ENCODE assay signal across 10 cellular contexts in genomic region chr2:159124931-159125467, GRCh38.
DNase-seq lines count a peak whose midpoint lies in the region; ATAC-seq, FAIRE-seq and TF ChIP-seq lines count a peak whose summit lies in the region.
"Had no signal": no experiment of that assay in that cellular context is flagged by ENCODE, and none has a peak within 500 bp of the region (broad histone marks: within the 10 kb centered on the region; RNA-seq: fewer than 3 reads in every experiment).

No MANE protein-coding gene starts in this region.

- TF ChIP-seq CTCF in osteoblast (IDR thresholded peaks at IDR 0.05; ENCODE audit: extremely low read depth, low read depth, low read length) (no peak), kidney (IDR thresholded peaks at IDR 0.05; ENCODE audit: borderline replicate concordance, extremely low read depth, insufficient read depth) (no peak)

- H3K9me3 ChIP-seq in osteoblast (ENCODE audit: low read depth, low read length) (no peaks in the 10 kb centered on the region), kidney (ENCODE audit: control insufficient read depth in 1 of 2, low read length in 2 of 2) (no peaks in the 10 kb centered on the region)

- intact Hi-C loops in kidney (cut with DNase I) = no loop called here

- H3K9ac ChIP-seq in kidney (ENCODE audit: low read length in 2 of 2) = no peak overlapping the region

- no peak overlapping the region for H2AFZ ChIP-seq in osteoblast (ENCODE audit: low read length)

- DNase-seq in Caki2 (ENCODE audit: low read depth) (peak; percentile 42), OCI-M1 (lab: John Stamatoyannopoulos, UW) (peak; percentile 62), dermis blood vessel endothelial cell (peak; percentile 61), osteoblast (ENCODE audit: insufficient read length, low spot score, missing footprints) (no peak), kidney (no peak), NCI-H146 treated with DMSO at 0.1 percent for 48 hours (lab: John Stamatoyannopoulos, UW; ENCODE audit: unreplicated experiment) (no peak)
- DNase-seq: activated effector memory CD4-positive, alpha-beta T cell treated with Interleukin-2 at 50 U/mL for 16 hours had no signal

- H3K4me3 ChIP-seq in osteoblast (ENCODE audit: insufficient read depth, low read length) (no peak overlapping the region), kidney (ENCODE audit: low read length in 2 of 2) (no peak overlapping the region)

- no peaks in the 10 kb centered on the region for H4K20me1 ChIP-seq in osteoblast (ENCODE audit: insufficient read depth, low read length)

- no peaks in the 10 kb centered on the region for H3K27me3 ChIP-seq in osteoblast (ENCODE audit: insufficient read depth, low read length)

- H3K27ac ChIP-seq in osteoblast (ENCODE audit: low read depth, low read length) = peak overlapping the region; percentile 90
- H3K27ac ChIP-seq in kidney (ENCODE audit: low read depth in 2 of 2, low read length in 2 of 2) = peak overlapping the region in 1 of 2 donors; percentile 3

- in situ Hi-C loops in Caki2 (cut with HindIII; ENCODE audit: low pct_unique_long_range_greater_than_20kb, low sequenced_read_pairs) = no loop called here

- FAIRE-seq in kidney (lab: Jason Lieb, UNC) = no peak
- FAIRE-seq: H1 had no signal

- H3K36me3 ChIP-seq in osteoblast (ENCODE audit: insufficient read depth, low read length) (no peaks in the 10 kb centered on the region), kidney (ENCODE audit: control insufficient read depth in 1 of 2, insufficient read depth in 2 of 2, low read length in 2 of 2) (peaks cover 2 to 3% of the 10 kb centered on the region in 2 donors)

- ATAC-seq in HG03565 (IDR thresholded peaks at IDR 0.05; ENCODE audit: unreplicated experiment) (no peak), GM21723 (IDR thresholded peaks at IDR 0.05; ENCODE audit: unreplicated experiment) (no peak)

- H3K4me1 ChIP-seq in osteoblast (ENCODE audit: insufficient read depth, low read length) = peaks cover 39% of the 10 kb centered on the region
- peaks cover 3 to 11% of the 10 kb centered on the region in 2 donors for H3K4me1 ChIP-seq in kidney (ENCODE audit: control insufficient read depth in 1 of 2, insufficient read depth in 1 of 2, low read depth in 1 of 2, low read length in 2 of 2)

- H3K4me2 ChIP-seq in osteoblast (ENCODE audit: insufficient read depth, low read length) = no peak overlapping the region

- H3K79me2 ChIP-seq in osteoblast (ENCODE audit: insufficient read depth, low read length) = peaks cover 10% of the 10 kb centered on the region

Comparison
In these comparisons a context has a peak if more than half of its experiments do, and no peak if none do; other contexts are left out.
1. DNase-seq: peak in Caki2 (single experiment), OCI-M1 (single experiment) and dermis blood vessel endothelial cell (single experiment); none in osteoblast (single experiment), kidney (single experiment) and NCI-H146 treated with DMSO at 0.1 percent for 48 hours (single experiment).